ENCODE assay signal across 8 cellular contexts in the genomic region with DNA sequence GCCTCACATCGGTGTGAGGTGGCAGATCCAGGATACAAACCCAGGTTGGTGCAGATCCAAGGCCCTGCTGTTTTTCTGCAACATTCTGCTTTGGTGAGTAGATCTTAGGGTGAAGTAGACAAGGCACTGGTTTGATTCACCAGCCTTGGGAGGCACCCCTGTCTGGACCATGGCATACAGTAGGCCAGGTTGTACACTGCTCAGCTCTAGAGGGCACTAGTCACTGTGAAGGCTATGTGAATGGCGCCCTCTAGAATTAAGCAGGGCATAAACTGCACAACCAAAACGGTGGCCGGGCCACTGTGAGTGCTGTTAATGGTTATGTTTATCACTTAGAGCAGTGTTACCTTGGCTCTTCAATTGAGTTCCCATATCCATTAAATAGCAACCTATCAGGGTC.
DNase-seq lines count a peak whose midpoint lies in the region; ATAC-seq, FAIRE-seq and TF ChIP-seq lines count a peak whose summit lies in the region.

No MANE protein-coding gene starts in this region.

- no peak overlapping the region for H3K27ac ChIP-seq in DND-41 (ENCODE audit: low read length)
- H3K27ac ChIP-seq in endothelial cell of umbilical vein (ENCODE audit: insufficient read depth, low read depth, low read length) = no peak overlapping the region
- no peak overlapping the region for H3K27ac ChIP-seq in neuronal stem cell (replicated peaks; ENCODE audit: low read length)
- no peak overlapping the region for H3K27ac ChIP-seq in suprapubic skin

- H2BK5ac ChIP-seq in neuronal stem cell (ENCODE audit: low read length) = no peak overlapping the region

- no peaks in the 10 kb centered on the region for H3K27me3 ChIP-seq in DND-41 (ENCODE audit: insufficient read depth, low read length, poor library complexity)
- no peaks in the 10 kb centered on the region for H3K27me3 ChIP-seq in endothelial cell of umbilical vein (ENCODE audit: control insufficient read depth in 2 of 2, insufficient read depth in 2 of 2, low read length in 2 of 2)
- H3K27me3 ChIP-seq in neuronal stem cell (ENCODE audit: control insufficient read depth in 3 of 3, insufficient read depth in 3 of 3, low read depth in 1 of 3, low read length in 3 of 3) = no peaks in the 10 kb centered on the region
- no peaks in the 10 kb centered on the region for H3K27me3 ChIP-seq in suprapubic skin

- no peak overlapping the region for H2BK120ac ChIP-seq in neuronal stem cell (ENCODE audit: low read depth, low read length)

- H3K9ac ChIP-seq in DND-41 (ENCODE audit: low read depth, low read length) (no peak overlapping the region), endothelial cell of umbilical vein (replicated peaks; ENCODE audit: extremely low read depth, insufficient read depth, low read length) (no peak overlapping the region), neuronal stem cell (ENCODE audit: low read depth, low read length, poor library complexity) (no peak overlapping the region)

- ATAC-seq in DND-41 (ENCODE audit: insufficient read depth, low read depth) = peak; percentile 70; the same call in 2 of the 3 replicates
- no peak for ATAC-seq in HG02798 (IDR thresholded peaks at IDR 0.05; ENCODE audit: poor library complexity, unreplicated experiment)

- TF ChIP-seq POLR2A in endothelial cell of umbilical vein (IDR thresholded peaks at IDR 0.05; ENCODE audit: low read depth, low read length) = no peak
- TF ChIP-seq POLR2A in suprapubic skin (IDR thresholded peaks at IDR 0.05) = no peak

- H3K4me2 ChIP-seq in DND-41 (ENCODE audit: insufficient read depth, low read length) (no peak overlapping the region), endothelial cell of umbilical vein (ENCODE audit: insufficient read depth, low read length) (no peak overlapping the region), neuronal stem cell (ENCODE audit: insufficient read depth, low read length, poor library complexity, severe bottlenecking) (no peak overlapping the region)

- no peak for TF ChIP-seq EP300 in suprapubic skin (IDR thresholded peaks at IDR 0.05)

- no peaks in the 10 kb centered on the region for H3K79me2 ChIP-seq in DND-41 (ENCODE audit: insufficient read depth, low read length)
- H3K79me2 ChIP-seq in endothelial cell of umbilical vein (ENCODE audit: control insufficient read depth, insufficient read depth, low read length) = no peaks in the 10 kb centered on the region

- no peaks in the 10 kb centered on the region for H3K79me1 ChIP-seq in neuronal stem cell (ENCODE audit: low read depth, low read length)

- H3K18ac ChIP-seq in neuronal stem cell (ENCODE audit: low read length) = no peak overlapping the region

- no peaks in the 10 kb centered on the region for H3K9me1 ChIP-seq in endothelial cell of umbilical vein (replicated peaks; ENCODE audit: control insufficient read depth, extremely low read depth, insufficient read depth, low read length)

- H3K14ac ChIP-seq in neuronal stem cell (ENCODE audit: low read length) = no peak overlapping the region

- no CpG with 5 or more reads among the region's 4 CpGs for WGBS in neuronal stem cell (ENCODE audit: extremely low coverage in 2 of 2, insufficient read length in 2 of 2, insufficient replicate concordance in 1 of 2), 2 donors
- WGBS in suprapubic skin = 41% methylated on average over 3 of the region's 4 CpGs

- CTCF ChIA-PET in HEK293T (lab: Yijun Ruan, JAX) (interaction anchor here (0.5 to 4.8 kb wide), 4 partner anchors 9 to 1780 kb away, joined by 3 to 26 read pairs (median 3); no protein-coding TSS in a partner anchor), endothelial cell of umbilical vein (lab: Charles Lee) (interaction anchor here (1.0 to 10.8 kb wide), 4 partner anchors 201 to 272 kb away, joined by 3 to 259 read pairs (median 6); no protein-coding TSS in a partner anchor)

- POLR2A ChIA-PET in HEK293T (lab: Yijun Ruan, JAX) = no interaction called here
- POLR2A ChIA-PET in endothelial cell of umbilical vein (lab: Charles Lee) = no interaction called here

- no peak overlapping the region for H2BK12ac ChIP-seq in neuronal stem cell (ENCODE audit: low read length)

- H2AFZ ChIP-seq in DND-41 (ENCODE audit: low read depth, low read length) (no peak overlapping the region), endothelial cell of umbilical vein (ENCODE audit: low read depth, low read length) (no peak overlapping the region), neuronal stem cell (ENCODE audit: low read length) (no peak overlapping the region)

- no peak overlapping the region for H4K8ac ChIP-seq in neuronal stem cell (ENCODE audit: low read depth, low read length)

- DNase-seq in DND-41 (peak; percentile 9), HEK293T (ENCODE audit: extremely low spot score) (peak; percentile 44), RPMI8226 (peak; percentile 60), endothelial cell of umbilical vein (ENCODE audit: low read depth, low spot score) (peak; percentile 14), neuronal stem cell (ENCODE audit: low spot score) (no peak), suprapubic skin (ENCODE audit: low spot score in 2 of 2) (no peak)
- DNase-seq in stimulated activated CD8-positive, alpha-beta memory T cell treated with anti-CD3 and anti-CD28 coated beads, Interleukin-4, amount 100 ng/mL, for 48 hours = peak; percentile 34

- no peak overlapping the region for H3K4ac ChIP-seq in neuronal stem cell (ENCODE audit: low read length)

- H3K36me3 ChIP-seq in DND-41 (ENCODE audit: insufficient read depth, low read length) (no peaks in the 10 kb centered on the region), endothelial cell of umbilical vein (ENCODE audit: control insufficient read depth in 2 of 2, extremely low read depth in 1 of 2, insufficient read depth in 2 of 2, low read length in 2 of 2) (no peaks in the 10 kb centered on the region), neuronal stem cell (replicated peaks in 1 of 2; ENCODE audit: control insufficient read depth in 2 of 2, insufficient read depth in 2 of 2, low read length in 2 of 2) (no peaks in the 10 kb centered on the region), suprapubic skin (no peaks in the 10 kb centered on the region)

- no peak overlapping the region for H3K4me3 ChIP-seq in DND-41 (ENCODE audit: low read depth in 1 of 2, low read length in 2 of 2)
- no peak overlapping the region for H3K4me3 ChIP-seq in endothelial cell of umbilical vein (replicated peaks in 1 of 3; ENCODE audit: insufficient read depth in 1 of 3, low read depth in 1 of 3, low read length in 3 of 3)
- no peak overlapping the region for H3K4me3 ChIP-seq in neuronal stem cell (ENCODE audit: low read length in 2 of 2)
- no peak overlapping the region for H3K4me3 ChIP-seq in suprapubic skin

- H2AK5ac ChIP-seq in neuronal stem cell (ENCODE audit: low read depth, low read length) = no peak overlapping the region

- BruUV-seq in endothelial cell of umbilical vein (replicated peaks; lab: Mats Ljungman, UMichigan) = no TSS peak

- no peak overlapping the region for H2BK15ac ChIP-seq in neuronal stem cell (ENCODE audit: low read length)

- intact Hi-C loops in endothelial cell of umbilical vein (cut with micrococcal nuclease) = loop anchor here (2.0 kb wide), 1 partner anchor 202 kb away; no protein-coding TSS in a partner anchor

- TF ChIP-seq CTCF in DND-41 (IDR thresholded peaks at IDR 0.05; ENCODE audit: borderline replicate concordance, extremely low read depth, low read length, poor library complexity, severe bottlenecking) (peak; percentile 46), endothelial cell of umbilical vein (IDR thresholded peaks at IDR 0.05; ENCODE audit: extremely low read depth in 1 of 2, insufficient read depth in 1 of 2, low read depth in 1 of 2, low read length in 2 of 2) (peak; percentile 47 to 48), suprapubic skin (IDR thresholded peaks at IDR 0.05) (peak in 1 of 2 donors; percentile 16)

- no peaks in the 10 kb centered on the region for H4K20me1 ChIP-seq in DND-41 (ENCODE audit: insufficient read depth, low read length)
- H4K20me1 ChIP-seq in endothelial cell of umbilical vein (replicated peaks; ENCODE audit: control insufficient read depth, extremely low read depth, insufficient read depth, low read length) = no peaks in the 10 kb centered on the region

- no peak overlapping the region for H4K91ac ChIP-seq in neuronal stem cell (ENCODE audit: low read depth, low read length, poor library complexity)

- H3K9me3 ChIP-seq in DND-41 (ENCODE audit: insufficient read depth, low read length, severe bottlenecking) (no peaks in the 10 kb centered on the region), endothelial cell of umbilical vein (replicated peaks; ENCODE audit: control insufficient read depth, insufficient read depth, low read length) (no peaks in the 10 kb centered on the region), neuronal stem cell (replicated peaks in 1 of 2; ENCODE audit: control insufficient read depth in 2 of 2, insufficient read depth in 1 of 2, low read depth in 1 of 2, low read length in 2 of 2) (no peaks in the 10 kb centered on the region), suprapubic skin (no peaks in the 10 kb centered on the region)

- dilution Hi-C loops in endothelial cell of umbilical vein (cut with MboI; ENCODE audit: extremely low pct_ligation_motif_present, low sequenced_read_pairs) = no loop called here

- peak; percentile 37 for FAIRE-seq in endothelial cell of umbilical vein (lab: Jason Lieb, UNC)

- H3K23ac ChIP-seq in neuronal stem cell (ENCODE audit: low read depth, low read length, poor library complexity) = no peak overlapping the region

- H3K4me1 ChIP-seq in DND-41 (ENCODE audit: insufficient read depth, low read length) (no peaks in the 10 kb centered on the region), endothelial cell of umbilical vein (ENCODE audit: control insufficient read depth, extremely low read depth, insufficient read depth, low read length) (no peaks in the 10 kb centered on the region), neuronal stem cell (ENCODE audit: control insufficient read depth in 2 of 2, insufficient read depth in 1 of 2, low read depth in 1 of 2, low read length in 2 of 2) (peaks cover 3 to 18% of the 10 kb centered on the region in 2 donors), suprapubic skin (no peaks in the 10 kb centered on the region)

TF ChIP-seq in HEK293T, 16 proteins besides CTCF, POLR2A, EP300 and RAD21 (continues in another document):
- no peak for TF ChIP-seq ARNT (IDR thresholded peaks at IDR 0.05)
- TF ChIP-seq SUZ12 (IDR thresholded peaks at IDR 0.05) = no peak
- TF ChIP-seq BHLHE40 (IDR thresholded peaks at IDR 0.05; ENCODE audit: borderline replicate concordance) = no peak
- TF ChIP-seq ELF4 (IDR thresholded peaks at IDR 0.05) = no peak
- TF ChIP-seq CTBP1 (IDR thresholded peaks at IDR 0.05; ENCODE audit: borderline replicate concordance) = no peak
- no peak for TF ChIP-seq LEF1 (IDR thresholded peaks at IDR 0.05; ENCODE audit: borderline replicate concordance)
- no peak for TF ChIP-seq FOXK2 (IDR thresholded peaks at IDR 0.05)

TF ChIP-seq in endothelial cell of umbilical vein, 7 proteins besides CTCF, POLR2A, EP300 and RAD21 (continues in another document):
- no peak for TF ChIP-seq GATA2 (IDR thresholded peaks at IDR 0.05; ENCODE audit: insufficient read depth, insufficient read length, low read depth, low read length)
- no peak for TF ChIP-seq JUN (IDR thresholded peaks at IDR 0.05; ENCODE audit: borderline replicate concordance, insufficient read depth, insufficient read length, low read depth)
- TF ChIP-seq, protein P1, sequence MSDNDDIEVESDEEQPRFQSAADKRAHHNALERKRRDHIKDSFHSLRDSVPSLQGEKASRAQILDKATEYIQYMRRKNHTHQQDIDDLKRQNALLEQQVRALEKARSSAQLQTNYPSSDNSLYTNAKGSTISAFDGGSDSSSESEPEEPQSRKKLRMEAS (IDR thresholded peaks at IDR 0.05; ENCODE audit: insufficient read depth, insufficient read length) = no peak

Comparison
In these comparisons a context has a peak if more than half of its experiments do, and no peak if none do; other contexts are left out.
1. DNase-seq: peak in DND-41 (single experiment), HEK293T (single experiment), RPMI8226 (single experiment), endothelial cell of umbilical vein (single experiment) and stimulated activated CD8-positive, alpha-beta memory T cell treated with anti-CD3 and anti-CD28 coated beads, Interleukin-4, amount 100 ng/mL, for 48 hours (single experiment); none in neuronal stem cell (single experiment) and suprapubic skin (0 of 2).